Comparison of ENCODE assay signal across 24 cellular contexts in the genomic region with DNA sequence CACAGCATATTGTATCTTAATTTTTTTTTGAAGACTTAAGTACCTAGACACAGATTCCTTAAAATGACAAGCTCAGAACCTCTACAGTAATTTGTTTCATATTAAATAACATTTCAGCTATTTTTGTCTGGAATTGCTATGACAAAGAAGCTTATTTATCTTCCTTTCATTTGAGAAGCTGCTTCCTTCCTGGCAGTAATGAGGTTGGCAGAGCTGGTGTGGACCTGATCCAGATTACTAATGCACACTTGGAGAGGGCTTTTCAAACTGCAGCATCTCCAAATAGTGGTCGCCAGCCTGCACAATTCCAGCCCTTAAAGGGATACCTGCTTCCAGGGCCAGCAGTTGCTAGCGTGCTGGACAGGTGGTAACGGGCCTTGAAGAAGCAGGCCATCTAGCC. TPM values are rescaled to one million over a fixed set of nuclear protein-coding genes. Genes with fewer than 3 reads are reported as not detected.
DNase-seq lines count a peak whose midpoint lies in the region; ATAC-seq and TF ChIP-seq lines count a peak whose summit lies in the region.
"Had no signal": no experiment of that assay in that cellular context is flagged by ENCODE, and none has a peak within 500 bp of the region (broad histone marks: within the 10 kb centered on the region; RNA-seq: fewer than 3 reads in every experiment).

No MANE protein-coding gene starts in this region.

- no peak overlapping the region for H3K27ac ChIP-seq in ascending aorta
- H3K27ac ChIP-seq in upper lobe of right lung: no peak overlapping the region
- H3K27ac ChIP-seq: gastrocnemius medialis, SJSA1, stomach had no signal

- in situ Hi-C loops in astrocyte of the spinal cord (cut with HindIII; ENCODE audit: low sequenced_read_pairs): no loop called here

- H3K9me3 ChIP-seq in ascending aorta (no peaks in the 10 kb centered on the region), upper lobe of right lung (no peaks in the 10 kb centered on the region)
- H3K9me3 ChIP-seq: gastrocnemius medialis, mucosa of descending colon, SJSA1, stomach had no signal

- DNase-seq in NCI-H748 (lab: John Stamatoyannopoulos, UW; ENCODE audit: unreplicated experiment) (peak; percentile 54), NCI-H748 treated with DMSO at 0.1 percent for 48 hours (lab: John Stamatoyannopoulos, UW) (no peak), NCI-H2081 (lab: John Stamatoyannopoulos, UW) (peak; percentile 26 to 66), astrocyte of the spinal cord (ENCODE audit: low read depth, low spot score) (peak; percentile 36), omental fat pad (ENCODE audit: low spot score) (no peak), ascending aorta (ENCODE audit: low spot score in 2 of 2) (no peak), upper lobe of right lung (no peak), NCI-H2107 treated with DMSO at 0.1 percent for 48 hours (lab: John Stamatoyannopoulos, UW; ENCODE audit: unreplicated experiment) (no peak)
- DNase-seq: ACHN; activated CD8-positive, alpha-beta memory T cell treated with anti-CD3 and anti-CD28 coated beads, Interleukin-2, amount 10 ng/mL, durations not matched to agents 7 days and 5 days; activated effector memory CD4-positive, alpha-beta T cell treated with Interleukin-2 at 50 U/mL for 16 hours; amniotic stem cell; CD4-positive, alpha-beta T cell; gastrocnemius medialis; IMR-90; left cardiac atrium; mucosa of descending colon; MV-4-11; NCI-H2227 treated with DMSO at 0.1 percent for 48 hours; right cardiac atrium; stomach; T-helper 9 cell had no signal

- intact Hi-C loops in ascending aorta (cut with DNase I) (no loop called here), upper lobe of right lung (cut with DNase I) (no loop called here)

- no peak overlapping the region for H3K4me3 ChIP-seq in astrocyte of the spinal cord (ENCODE audit: low read depth, low read length)
- H3K4me3 ChIP-seq in ascending aorta: no peak overlapping the region
- no peak overlapping the region for H3K4me3 ChIP-seq in upper lobe of right lung
- H3K4me3 ChIP-seq: gastrocnemius medialis, mucosa of descending colon, SJSA1, stomach had no signal

- ATAC-seq in omental fat pad (ENCODE audit: low FRiP score) (peak; percentile 66), upper lobe of right lung (no peak)
- ATAC-seq: activated CD8-positive, alpha-beta memory T cell treated with anti-CD3 and anti-CD28 coated beads, Interleukin-2, amount 10 ng/mL, durations not matched to agents 7 days and 5 days; gastrocnemius medialis; mucosa of descending colon; right cardiac atrium had no signal

- H3K27me3 ChIP-seq in ascending aorta (no peaks in the 10 kb centered on the region), upper lobe of right lung (no peaks in the 10 kb centered on the region)
- H3K27me3 ChIP-seq: gastrocnemius medialis, SJSA1, stomach had no signal

- H3K36me3 ChIP-seq in ascending aorta (no peaks in the 10 kb centered on the region), upper lobe of right lung (no peaks in the 10 kb centered on the region)
- H3K36me3 ChIP-seq: gastrocnemius medialis, SJSA1, stomach had no signal

- TF ChIP-seq CTCF in astrocyte of the spinal cord (IDR thresholded peaks at IDR 0.05; ENCODE audit: low read depth, low read length) (no peak), omental fat pad (IDR thresholded peaks at IDR 0.05) (no peak), ascending aorta (IDR thresholded peaks at IDR 0.05) (no peak), upper lobe of right lung (IDR thresholded peaks at IDR 0.05) (no peak)

- no peaks in the 10 kb centered on the region for H3K4me1 ChIP-seq in ascending aorta
- peaks cover 6% of the 10 kb centered on the region for H3K4me1 ChIP-seq in upper lobe of right lung
- H3K4me1 ChIP-seq: gastrocnemius medialis, stomach had no signal

RNA-seq across cellular contexts. Expression of a gene that starts 12.1 kb away (rescaled TPM):
- total RNA-seq in omental fat pad (1 to 10 TPM in 2 of 4 donors, under 1 TPM in 2; 0.56 to 2.2 (median 0.91) TPM), ascending aorta (0.32 TPM), upper lobe of right lung (4.1 TPM)
- total RNA-seq: activated CD8-positive, alpha-beta memory T cell treated with anti-CD3 and anti-CD28 coated beads, Interleukin-2, amount 10 ng/mL, durations not matched to agents 7 days and 5 days; CD4-positive, alpha-beta T cell; OCI-LY7 had no signal

Comparison
In these comparisons a context has a peak if more than half of its experiments do, and no peak if none do; other contexts are left out.
1. DNase-seq: peak in NCI-H748 (single experiment), NCI-H2081 (2 of 2) and astrocyte of the spinal cord (single experiment); none in NCI-H748 treated with DMSO at 0.1 percent for 48 hours (single experiment), omental fat pad (single experiment), ascending aorta (0 of 2), upper lobe of right lung (single experiment) and NCI-H2107 treated with DMSO at 0.1 percent for 48 hours (single experiment).